1 cellular context compared by ENCODE assay signal in the genomic region with DNA sequence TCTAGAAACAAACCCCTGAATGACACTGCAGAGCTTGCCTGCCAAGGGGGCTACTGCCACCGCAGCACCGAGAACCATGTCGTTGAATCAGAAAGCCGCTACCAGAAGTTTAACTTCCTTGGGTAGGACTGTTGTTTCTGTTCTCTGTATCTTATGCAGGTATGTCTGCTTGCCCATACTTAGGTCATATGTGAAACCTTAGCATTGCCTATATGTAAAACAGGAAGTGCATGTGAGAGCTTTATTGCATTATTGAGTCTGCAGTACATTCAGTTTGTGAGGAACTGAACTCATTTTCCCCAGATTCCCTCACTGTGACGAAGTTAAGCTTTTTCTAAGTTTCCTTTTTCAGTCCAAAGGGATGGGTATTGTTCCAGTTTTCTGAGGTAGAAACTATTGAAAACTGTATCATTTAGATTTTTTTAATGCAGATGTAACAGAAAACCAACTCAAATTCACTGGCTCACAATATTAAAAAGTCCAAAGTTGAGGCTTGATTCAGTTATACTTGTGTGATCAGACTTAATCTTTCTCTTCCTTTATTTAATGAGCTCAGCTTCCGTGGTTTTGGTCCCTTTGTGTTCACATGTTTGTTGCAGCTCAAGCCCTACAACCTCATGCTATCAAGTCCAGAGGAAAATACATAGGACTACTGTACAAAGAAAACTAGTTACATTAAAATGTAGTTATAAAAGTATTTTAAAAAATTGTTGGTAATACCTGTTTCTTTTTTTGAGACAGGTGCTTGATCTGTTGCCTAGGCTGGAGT.
TF ChIP-seq lines count a peak whose summit lies in the region.

No MANE protein-coding gene starts in this region.

TF ChIP-seq in GM12878, 131 proteins besides CTCF, POLR2A, EP300 and RAD21 (continued from another document and continues in another):
- TF ChIP-seq HCFC1 (IDR thresholded peaks at IDR 0.05; ENCODE audit: low read length): no peak
- TF ChIP-seq, protein P1, sequence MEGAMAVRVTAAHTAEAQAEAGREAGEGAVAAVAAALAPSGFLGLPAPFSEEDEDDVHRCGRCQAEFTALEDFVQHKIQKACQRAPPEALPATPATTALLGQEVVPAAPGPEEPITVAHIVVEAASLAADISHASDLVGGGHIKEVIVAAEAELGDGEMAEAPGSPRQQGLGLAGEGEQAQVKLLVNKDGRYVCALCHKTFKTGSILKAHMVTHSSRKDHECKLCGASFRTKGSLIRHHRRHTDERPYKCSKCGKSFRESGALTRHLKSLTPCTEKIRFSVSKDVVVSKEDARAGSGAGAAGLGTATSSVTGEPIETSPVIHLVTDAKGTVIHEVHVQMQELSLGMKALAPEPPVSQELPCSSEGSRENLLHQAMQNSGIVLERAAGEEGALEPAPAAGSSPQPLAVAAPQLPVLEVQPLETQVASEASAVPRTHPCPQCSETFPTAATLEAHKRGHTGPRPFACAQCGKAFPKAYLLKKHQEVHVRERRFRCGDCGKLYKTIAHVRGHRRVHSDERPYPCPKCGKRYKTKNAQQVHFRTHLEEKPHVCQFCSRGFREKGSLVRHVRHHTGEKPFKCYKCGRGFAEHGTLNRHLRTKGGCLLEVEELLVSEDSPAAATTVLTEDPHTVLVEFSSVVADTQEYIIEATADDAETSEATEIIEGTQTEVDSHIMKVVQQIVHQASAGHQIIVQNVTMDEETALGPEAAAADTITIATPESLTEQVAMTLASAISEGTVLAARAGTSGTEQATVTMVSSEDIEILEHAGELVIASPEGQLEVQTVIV (IDR thresholded peaks at IDR 0.05; ENCODE audit: borderline replicate concordance, partially characterized antibody): no peak
- no peak for TF ChIP-seq ZNF622 (IDR thresholded peaks at IDR 0.05)
- TF ChIP-seq NBN (IDR thresholded peaks at IDR 0.05): peak; percentile 22; the same call in 1 of the 2 replicates
- peak; percentile 82; the same call in 1 of the 3 replicates for TF ChIP-seq POU2F2 (IDR thresholded peaks at IDR 0.05; ENCODE audit: borderline replicate concordance, low read depth, low read length)
- TF ChIP-seq MYB (IDR thresholded peaks at IDR 0.05; ENCODE audit: borderline replicate concordance, low read depth, low read length): no peak
- TF ChIP-seq EGR1 (IDR thresholded peaks at IDR 0.05; ENCODE audit: borderline replicate concordance in 1 of 2, low read depth in 2 of 2, low read length in 2 of 2): no peak
- TF ChIP-seq, protein P2, sequence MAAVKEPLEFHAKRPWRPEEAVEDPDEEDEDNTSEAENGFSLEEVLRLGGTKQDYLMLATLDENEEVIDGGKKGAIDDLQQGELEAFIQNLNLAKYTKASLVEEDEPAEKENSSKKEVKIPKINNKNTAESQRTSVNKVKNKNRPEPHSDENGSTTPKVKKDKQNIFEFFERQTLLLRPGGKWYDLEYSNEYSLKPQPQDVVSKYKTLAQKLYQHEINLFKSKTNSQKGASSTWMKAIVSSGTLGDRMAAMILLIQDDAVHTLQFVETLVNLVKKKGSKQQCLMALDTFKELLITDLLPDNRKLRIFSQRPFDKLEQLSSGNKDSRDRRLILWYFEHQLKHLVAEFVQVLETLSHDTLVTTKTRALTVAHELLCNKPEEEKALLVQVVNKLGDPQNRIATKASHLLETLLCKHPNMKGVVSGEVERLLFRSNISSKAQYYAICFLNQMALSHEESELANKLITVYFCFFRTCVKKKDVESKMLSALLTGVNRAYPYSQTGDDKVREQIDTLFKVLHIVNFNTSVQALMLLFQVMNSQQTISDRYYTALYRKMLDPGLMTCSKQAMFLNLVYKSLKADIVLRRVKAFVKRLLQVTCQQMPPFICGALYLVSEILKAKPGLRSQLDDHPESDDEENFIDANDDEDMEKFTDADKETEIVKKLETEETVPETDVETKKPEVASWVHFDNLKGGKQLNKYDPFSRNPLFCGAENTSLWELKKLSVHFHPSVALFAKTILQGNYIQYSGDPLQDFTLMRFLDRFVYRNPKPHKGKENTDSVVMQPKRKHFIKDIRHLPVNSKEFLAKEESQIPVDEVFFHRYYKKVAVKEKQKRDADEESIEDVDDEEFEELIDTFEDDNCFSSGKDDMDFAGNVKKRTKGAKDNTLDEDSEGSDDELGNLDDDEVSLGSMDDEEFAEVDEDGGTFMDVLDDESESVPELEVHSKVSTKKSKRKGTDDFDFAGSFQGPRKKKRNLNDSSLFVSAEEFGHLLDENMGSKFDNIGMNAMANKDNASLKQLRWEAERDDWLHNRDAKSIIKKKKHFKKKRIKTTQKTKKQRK (IDR thresholded peaks at IDR 0.05; ENCODE audit: low read depth, low read length): no peak
- no peak for TF ChIP-seq POLR2AphosphoS2 (IDR thresholded peaks at IDR 0.05; ENCODE audit: low read depth, low read length)
- TF ChIP-seq POLR2AphosphoS5 (IDR thresholded peaks at IDR 0.05; ENCODE audit: low read length): no peak
- peak; percentile 81 for TF ChIP-seq CREB1 (IDR thresholded peaks at IDR 0.05; ENCODE audit: low read depth)
- TF ChIP-seq ZNF217 (IDR thresholded peaks at IDR 0.05): peak; percentile 35; the same call in 1 of the 2 replicates
- TF ChIP-seq, protein P3, sequence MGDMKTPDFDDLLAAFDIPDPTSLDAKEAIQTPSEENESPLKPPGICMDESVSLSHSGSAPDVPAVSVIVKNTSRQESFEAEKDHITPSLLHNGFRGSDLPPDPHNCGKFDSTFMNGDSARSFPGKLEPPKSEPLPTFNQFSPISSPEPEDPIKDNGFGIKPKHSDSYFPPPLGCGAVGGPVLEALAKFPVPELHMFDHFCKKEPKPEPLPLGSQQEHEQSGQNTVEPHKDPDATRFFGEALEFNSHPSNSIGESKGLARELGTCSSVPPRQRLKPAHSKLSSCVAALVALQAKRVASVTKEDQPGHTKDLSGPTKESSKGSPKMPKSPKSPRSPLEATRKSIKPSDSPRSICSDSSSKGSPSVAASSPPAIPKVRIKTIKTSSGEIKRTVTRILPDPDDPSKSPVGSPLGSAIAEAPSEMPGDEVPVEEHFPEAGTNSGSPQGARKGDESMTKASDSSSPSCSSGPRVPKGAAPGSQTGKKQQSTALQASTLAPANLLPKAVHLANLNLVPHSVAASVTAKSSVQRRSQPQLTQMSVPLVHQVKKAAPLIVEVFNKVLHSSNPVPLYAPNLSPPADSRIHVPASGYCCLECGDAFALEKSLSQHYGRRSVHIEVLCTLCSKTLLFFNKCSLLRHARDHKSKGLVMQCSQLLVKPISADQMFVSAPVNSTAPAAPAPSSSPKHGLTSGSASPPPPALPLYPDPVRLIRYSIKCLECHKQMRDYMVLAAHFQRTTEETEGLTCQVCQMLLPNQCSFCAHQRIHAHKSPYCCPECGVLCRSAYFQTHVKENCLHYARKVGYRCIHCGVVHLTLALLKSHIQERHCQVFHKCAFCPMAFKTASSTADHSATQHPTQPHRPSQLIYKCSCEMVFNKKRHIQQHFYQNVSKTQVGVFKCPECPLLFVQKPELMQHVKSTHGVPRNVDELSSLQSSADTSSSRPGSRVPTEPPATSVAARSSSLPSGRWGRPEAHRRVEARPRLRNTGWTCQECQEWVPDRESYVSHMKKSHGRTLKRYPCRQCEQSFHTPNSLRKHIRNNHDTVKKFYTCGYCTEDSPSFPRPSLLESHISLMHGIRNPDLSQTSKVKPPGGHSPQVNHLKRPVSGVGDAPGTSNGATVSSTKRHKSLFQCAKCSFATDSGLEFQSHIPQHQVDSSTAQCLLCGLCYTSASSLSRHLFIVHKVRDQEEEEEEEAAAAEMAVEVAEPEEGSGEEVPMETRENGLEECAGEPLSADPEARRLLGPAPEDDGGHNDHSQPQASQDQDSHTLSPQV (IDR thresholded peaks at IDR 0.05): no peak
- TF ChIP-seq, protein P4, sequence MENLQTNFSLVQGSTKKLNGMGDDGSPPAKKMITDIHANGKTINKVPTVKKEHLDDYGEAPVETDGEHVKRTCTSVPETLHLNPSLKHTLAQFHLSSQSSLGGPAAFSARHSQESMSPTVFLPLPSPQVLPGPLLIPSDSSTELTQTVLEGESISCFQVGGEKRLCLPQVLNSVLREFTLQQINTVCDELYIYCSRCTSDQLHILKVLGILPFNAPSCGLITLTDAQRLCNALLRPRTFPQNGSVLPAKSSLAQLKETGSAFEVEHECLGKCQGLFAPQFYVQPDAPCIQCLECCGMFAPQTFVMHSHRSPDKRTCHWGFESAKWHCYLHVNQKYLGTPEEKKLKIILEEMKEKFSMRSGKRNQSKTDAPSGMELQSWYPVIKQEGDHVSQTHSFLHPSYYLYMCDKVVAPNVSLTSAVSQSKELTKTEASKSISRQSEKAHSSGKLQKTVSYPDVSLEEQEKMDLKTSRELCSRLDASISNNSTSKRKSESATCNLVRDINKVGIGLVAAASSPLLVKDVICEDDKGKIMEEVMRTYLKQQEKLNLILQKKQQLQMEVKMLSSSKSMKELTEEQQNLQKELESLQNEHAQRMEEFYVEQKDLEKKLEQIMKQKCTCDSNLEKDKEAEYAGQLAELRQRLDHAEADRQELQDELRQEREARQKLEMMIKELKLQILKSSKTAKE (IDR thresholded peaks at IDR 0.05; ENCODE audit: low read depth, poor library complexity, severe bottlenecking): no peak
- TF ChIP-seq, protein P5, sequence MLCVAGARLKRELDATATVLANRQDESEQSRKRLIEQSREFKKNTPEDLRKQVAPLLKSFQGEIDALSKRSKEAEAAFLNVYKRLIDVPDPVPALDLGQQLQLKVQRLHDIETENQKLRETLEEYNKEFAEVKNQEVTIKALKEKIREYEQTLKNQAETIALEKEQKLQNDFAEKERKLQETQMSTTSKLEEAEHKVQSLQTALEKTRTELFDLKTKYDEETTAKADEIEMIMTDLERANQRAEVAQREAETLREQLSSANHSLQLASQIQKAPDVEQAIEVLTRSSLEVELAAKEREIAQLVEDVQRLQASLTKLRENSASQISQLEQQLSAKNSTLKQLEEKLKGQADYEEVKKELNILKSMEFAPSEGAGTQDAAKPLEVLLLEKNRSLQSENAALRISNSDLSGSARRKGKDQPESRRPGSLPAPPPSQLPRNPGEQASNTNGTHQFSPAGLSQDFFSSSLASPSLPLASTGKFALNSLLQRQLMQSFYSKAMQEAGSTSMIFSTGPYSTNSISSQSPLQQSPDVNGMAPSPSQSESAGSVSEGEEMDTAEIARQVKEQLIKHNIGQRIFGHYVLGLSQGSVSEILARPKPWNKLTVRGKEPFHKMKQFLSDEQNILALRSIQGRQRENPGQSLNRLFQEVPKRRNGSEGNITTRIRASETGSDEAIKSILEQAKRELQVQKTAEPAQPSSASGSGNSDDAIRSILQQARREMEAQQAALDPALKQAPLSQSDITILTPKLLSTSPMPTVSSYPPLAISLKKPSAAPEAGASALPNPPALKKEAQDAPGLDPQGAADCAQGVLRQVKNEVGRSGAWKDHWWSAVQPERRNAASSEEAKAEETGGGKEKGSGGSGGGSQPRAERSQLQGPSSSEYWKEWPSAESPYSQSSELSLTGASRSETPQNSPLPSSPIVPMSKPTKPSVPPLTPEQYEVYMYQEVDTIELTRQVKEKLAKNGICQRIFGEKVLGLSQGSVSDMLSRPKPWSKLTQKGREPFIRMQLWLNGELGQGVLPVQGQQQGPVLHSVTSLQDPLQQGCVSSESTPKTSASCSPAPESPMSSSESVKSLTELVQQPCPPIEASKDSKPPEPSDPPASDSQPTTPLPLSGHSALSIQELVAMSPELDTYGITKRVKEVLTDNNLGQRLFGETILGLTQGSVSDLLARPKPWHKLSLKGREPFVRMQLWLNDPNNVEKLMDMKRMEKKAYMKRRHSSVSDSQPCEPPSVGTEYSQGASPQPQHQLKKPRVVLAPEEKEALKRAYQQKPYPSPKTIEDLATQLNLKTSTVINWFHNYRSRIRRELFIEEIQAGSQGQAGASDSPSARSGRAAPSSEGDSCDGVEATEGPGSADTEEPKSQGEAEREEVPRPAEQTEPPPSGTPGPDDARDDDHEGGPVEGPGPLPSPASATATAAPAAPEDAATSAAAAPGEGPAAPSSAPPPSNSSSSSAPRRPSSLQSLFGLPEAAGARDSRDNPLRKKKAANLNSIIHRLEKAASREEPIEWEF (IDR thresholded peaks at IDR 0.05; ENCODE audit: insufficient replicate concordance, low read depth, low read length): peak; percentile 50
- TF ChIP-seq, protein P6, sequence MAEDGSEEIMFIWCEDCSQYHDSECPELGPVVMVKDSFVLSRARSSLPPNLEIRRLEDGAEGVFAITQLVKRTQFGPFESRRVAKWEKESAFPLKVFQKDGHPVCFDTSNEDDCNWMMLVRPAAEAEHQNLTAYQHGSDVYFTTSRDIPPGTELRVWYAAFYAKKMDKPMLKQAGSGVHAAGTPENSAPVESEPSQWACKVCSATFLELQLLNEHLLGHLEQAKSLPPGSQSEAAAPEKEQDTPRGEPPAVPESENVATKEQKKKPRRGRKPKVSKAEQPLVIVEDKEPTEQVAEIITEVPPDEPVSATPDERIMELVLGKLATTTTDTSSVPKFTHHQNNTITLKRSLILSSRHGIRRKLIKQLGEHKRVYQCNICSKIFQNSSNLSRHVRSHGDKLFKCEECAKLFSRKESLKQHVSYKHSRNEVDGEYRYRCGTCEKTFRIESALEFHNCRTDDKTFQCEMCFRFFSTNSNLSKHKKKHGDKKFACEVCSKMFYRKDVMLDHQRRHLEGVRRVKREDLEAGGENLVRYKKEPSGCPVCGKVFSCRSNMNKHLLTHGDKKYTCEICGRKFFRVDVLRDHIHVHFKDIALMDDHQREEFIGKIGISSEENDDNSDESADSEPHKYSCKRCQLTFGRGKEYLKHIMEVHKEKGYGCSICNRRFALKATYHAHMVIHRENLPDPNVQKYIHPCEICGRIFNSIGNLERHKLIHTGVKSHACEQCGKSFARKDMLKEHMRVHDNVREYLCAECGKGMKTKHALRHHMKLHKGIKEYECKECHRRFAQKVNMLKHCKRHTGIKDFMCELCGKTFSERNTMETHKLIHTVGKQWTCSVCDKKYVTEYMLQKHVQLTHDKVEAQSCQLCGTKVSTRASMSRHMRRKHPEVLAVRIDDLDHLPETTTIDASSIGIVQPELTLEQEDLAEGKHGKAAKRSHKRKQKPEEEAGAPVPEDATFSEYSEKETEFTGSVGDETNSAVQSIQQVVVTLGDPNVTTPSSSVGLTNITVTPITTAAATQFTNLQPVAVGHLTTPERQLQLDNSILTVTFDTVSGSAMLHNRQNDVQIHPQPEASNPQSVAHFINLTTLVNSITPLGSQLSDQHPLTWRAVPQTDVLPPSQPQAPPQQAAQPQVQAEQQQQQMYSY (CRISPR knock-in tag; IDR thresholded peaks at IDR 0.05): no peak
- no peak for TF ChIP-seq TARDBP (IDR thresholded peaks at IDR 0.05; ENCODE audit: borderline replicate concordance)
- TF ChIP-seq, protein P7, sequence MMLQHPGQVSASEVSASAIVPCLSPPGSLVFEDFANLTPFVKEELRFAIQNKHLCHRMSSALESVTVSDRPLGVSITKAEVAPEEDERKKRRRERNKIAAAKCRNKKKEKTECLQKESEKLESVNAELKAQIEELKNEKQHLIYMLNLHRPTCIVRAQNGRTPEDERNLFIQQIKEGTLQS (IDR thresholded peaks at IDR 0.05; ENCODE audit: borderline replicate concordance, extremely low read depth, low read depth, low read length): no peak
- no peak for TF ChIP-seq SP1 (IDR thresholded peaks at IDR 0.05; ENCODE audit: low read depth, low read length)
- no peak for TF ChIP-seq TCF3 (IDR thresholded peaks at IDR 0.05; ENCODE audit: borderline replicate concordance, insufficient read depth, low read depth, low read length)
- peak; percentile 76 for TF ChIP-seq CREM (IDR thresholded peaks at IDR 0.05; ENCODE audit: low read depth)
- no peak for TF ChIP-seq RB1 (IDR thresholded peaks at IDR 0.05; ENCODE audit: borderline replicate concordance)
- TF ChIP-seq RFX5 (IDR thresholded peaks at IDR 0.05; ENCODE audit: low read depth, low read length): no peak
- TF ChIP-seq SMARCA5 (IDR thresholded peaks at IDR 0.05): no peak
- TF ChIP-seq CHD2 (IDR thresholded peaks at IDR 0.05; ENCODE audit: borderline replicate concordance, low read depth, low read length): no peak
- no peak for TF ChIP-seq HDAC6 (IDR thresholded peaks at IDR 0.05; ENCODE audit: unreplicated experiment)
